ENCODE assay signal across 9 cellular contexts in the genomic region with DNA sequence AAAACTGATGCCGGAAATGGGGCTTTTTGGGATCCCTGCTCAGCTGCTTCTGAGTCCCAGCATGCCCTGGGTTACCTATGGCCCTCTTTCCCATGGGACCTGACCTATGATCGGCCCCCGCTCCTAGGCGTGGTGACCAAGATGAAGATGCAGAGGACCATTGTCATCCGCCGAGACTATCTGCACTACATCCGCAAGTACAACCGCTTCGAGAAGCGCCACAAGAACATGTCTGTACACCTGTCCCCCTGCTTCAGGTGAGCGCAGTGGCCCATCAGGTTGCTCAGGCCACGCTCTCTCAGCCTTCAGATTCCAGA. TPM values are rescaled to one million over a fixed set of nuclear protein-coding genes. Genes with fewer than 3 reads are reported as not detected.
DNase-seq lines count a peak whose midpoint lies in the region; ATAC-seq and TF ChIP-seq lines count a peak whose summit lies in the region.
"Had no signal": no experiment of that assay in that cellular context is flagged by ENCODE, and none has a peak within 500 bp of the region (broad histone marks: within the 10 kb centered on the region; RNA-seq: fewer than 3 reads in every experiment).

No MANE protein-coding gene starts in this region.

- ATAC-seq in left cardiac atrium, result no peak

- H3K56ac ChIP-seq in mesendoderm (ENCODE audit: low read length), result peak overlapping the region; percentile 95

- H3K9ac ChIP-seq in adipocyte (ENCODE audit: low read length) (peak overlapping the region; percentile 100), mesendoderm (ENCODE audit: low read length) (peak overlapping the region; percentile 95)

- peaks cover 37% of the 10 kb centered on the region for H3K36me3 ChIP-seq in left ventricle myocardium inferior
- peaks cover 37% of the 10 kb centered on the region for H3K36me3 ChIP-seq in adipocyte (ENCODE audit: control insufficient read depth, insufficient read depth, low read length, severe bottlenecking)
- H3K36me3 ChIP-seq in mesendoderm (ENCODE audit: control insufficient read depth, insufficient read depth, low read length), result peaks cover 18% of the 10 kb centered on the region
- no peaks in the 10 kb centered on the region for H3K36me3 ChIP-seq in uterus

- no peak overlapping the region for H4K5ac ChIP-seq in mesendoderm (ENCODE audit: low read length)

- H3K18ac ChIP-seq in mesendoderm (ENCODE audit: low read length), result no peak overlapping the region

- H3K4me2 ChIP-seq in mesendoderm (ENCODE audit: low read length), result peak overlapping the region; percentile 55

- no peak for DNase-seq in left ventricle myocardium inferior
- DNase-seq in left cardiac atrium, result no peak
- no peak for DNase-seq in adipocyte (ENCODE audit: low read depth)
- DNase-seq in mesendoderm, result no peak
- DNase-seq in uterus, result no peak
- DNase-seq in iPS-NIHi11 (ENCODE audit: low spot score), result no peak
- no peak for DNase-seq in activated CD4-positive, CD25-positive, alpha-beta regulatory T cell (lab: John Stamatoyannopoulos, UW)
- DNase-seq in central memory CD4-positive, alpha-beta T cell, result no peak
- DNase-seq: DMS153 had no signal

- TF ChIP-seq POLR2A in uterus (IDR thresholded peaks at IDR 0.05), result no peak

- TF ChIP-seq CTCF in left ventricle myocardium inferior (IDR thresholded peaks at IDR 0.05; ENCODE audit: borderline replicate concordance) (no peak), uterus (IDR thresholded peaks at IDR 0.05) (no peak)

- intact Hi-C loops in left ventricle myocardium inferior (cut with micrococcal nuclease), result no loop called here
- intact Hi-C loops in left cardiac atrium (cut with DNase I), result loop anchor here in 1 of 2 donors (5.0 kb wide), 1 partner anchor 60 kb away; no protein-coding TSS in a partner anchor
- intact Hi-C loops in uterus (cut with DNase I; ENCODE audit: low total_unique reads), result no loop called here

- H3K4me3 ChIP-seq in left ventricle myocardium inferior (peak overlapping the region; percentile 94), adipocyte (ENCODE audit: low read length) (peak overlapping the region; percentile 100), mesendoderm (ENCODE audit: low read length) (no peak overlapping the region), uterus (no peak overlapping the region)

- no CpG with 5 or more reads among the region's 12 CpGs for WGBS in mesendoderm (ENCODE audit: extremely low coverage, insufficient coverage, low lambda C conversion rate)

- H3K27ac ChIP-seq in left ventricle myocardium inferior (replicated peaks) (peak overlapping the region; percentile 96), mesendoderm (ENCODE audit: low read depth, low read length) (no peak overlapping the region), uterus (peak overlapping the region; percentile 95 to 99)

- peaks cover 61% of the 10 kb centered on the region for H3K4me1 ChIP-seq in left ventricle myocardium inferior
- H3K4me1 ChIP-seq in adipocyte (ENCODE audit: control insufficient read depth, insufficient read depth, low read length), result peaks cover 36% of the 10 kb centered on the region
- peaks cover 10% of the 10 kb centered on the region for H3K4me1 ChIP-seq in mesendoderm (ENCODE audit: control insufficient read depth, low read depth, low read length)
- peaks cover 7 to 14% of the 10 kb centered on the region in 2 donors for H3K4me1 ChIP-seq in uterus

- H3K27me3 ChIP-seq in left ventricle myocardium inferior (ENCODE audit: low read depth), result no peaks in the 10 kb centered on the region
- H3K27me3 ChIP-seq in adipocyte (replicated peaks; ENCODE audit: control insufficient read depth, insufficient read depth, low read length), result no peaks in the 10 kb centered on the region
- H3K27me3 ChIP-seq in mesendoderm (ENCODE audit: insufficient read depth, low read length, poor library complexity), result no peaks in the 10 kb centered on the region
- no peaks in the 10 kb centered on the region for H3K27me3 ChIP-seq in uterus

- H3K79me2 ChIP-seq in mesendoderm (ENCODE audit: control insufficient read depth, insufficient read depth, low read length), result peaks cover 27% of the 10 kb centered on the region

- H3K4ac ChIP-seq in mesendoderm (ENCODE audit: low read depth, low read length), result no peak overlapping the region

- no peaks in the 10 kb centered on the region for H3K9me3 ChIP-seq in left ventricle myocardium inferior (replicated peaks)
- H3K9me3 ChIP-seq in adipocyte (ENCODE audit: control insufficient read depth, low read length), result no peaks in the 10 kb centered on the region
- no peaks in the 10 kb centered on the region for H3K9me3 ChIP-seq in uterus

- H2BK5ac ChIP-seq in mesendoderm (ENCODE audit: low read length), result no peak overlapping the region

- no peak overlapping the region for H4K8ac ChIP-seq in mesendoderm (ENCODE audit: low read depth, low read length)

- no peak overlapping the region for H3K23ac ChIP-seq in mesendoderm (ENCODE audit: low read length)

- H2AK5ac ChIP-seq in mesendoderm (ENCODE audit: low read length), result no peak overlapping the region

- no peak overlapping the region for H2BK15ac ChIP-seq in mesendoderm (replicated peaks; ENCODE audit: low read depth)

- no peak overlapping the region for H2BK120ac ChIP-seq in mesendoderm (ENCODE audit: low read depth, low read length)

- peaks cover 16% of the 10 kb centered on the region for H3K79me1 ChIP-seq in mesendoderm (ENCODE audit: low read length)

RNA-seq across cellular contexts. Expression of gene RPS11, which starts 1.5 kb away (rescaled TPM):
- 998 TPM for total RNA-seq in left ventricle myocardium inferior
- 1,000 to 10,000 TPM; 1,060 to 1,184 TPM for total RNA-seq in left cardiac atrium
- polyA plus RNA-seq in mesendoderm (2013, experiment 1 of 2), result 3,620 TPM
- 3,679 TPM for polyA plus RNA-seq in mesendoderm (2013, experiment 2 of 2)
- total RNA-seq in uterus, result over 10,000 TPM in 1 of 4 donors, 1,000 to 10,000 TPM in 3; 2,160 to 10,624 (median 5,235) TPM

RNA-seq across cellular contexts. Expression of gene RPL13A, which starts 10.3 kb away (rescaled TPM):
- total RNA-seq in left ventricle myocardium inferior (1,308 TPM), left cardiac atrium (1,000 to 10,000 TPM; 1,559 to 1,594 TPM), uterus (1,000 to 10,000 TPM; 1,462 to 5,863 (median 3,544) TPM)
- polyA plus RNA-seq in mesendoderm (2013, experiment 1 of 2), result 5,150 TPM
- polyA plus RNA-seq in mesendoderm (2013, experiment 2 of 2), result 5,166 TPM

RNA-seq across cellular contexts. Expression of gene FCGRT, which starts 14.7 kb away (rescaled TPM):
- 80.9 TPM for total RNA-seq in left ventricle myocardium inferior
- 100 to 1,000 TPM; 156 to 202 TPM for total RNA-seq in left cardiac atrium
- 18.9 TPM for polyA plus RNA-seq in mesendoderm (2013, experiment 1 of 2)
- polyA plus RNA-seq in mesendoderm (2013, experiment 2 of 2), result 16.9 TPM
- total RNA-seq in uterus, result 100 to 1,000 TPM; 151 to 226 (median 201) TPM

RNA-seq across cellular contexts. Expression of gene FLT3LG, which starts 23.7 kb away (rescaled TPM):
- total RNA-seq in left ventricle myocardium inferior (3.1 TPM), left cardiac atrium (1 to 10 TPM; 4.9 to 6.0 TPM), uterus (10 to 100 TPM in 1 of 4 donors, 1 to 10 TPM in 2, not detected in 1; 3.7 to 19.4 (median 4.1) TPM)
- 0.53 TPM for polyA plus RNA-seq in mesendoderm (2013, experiment 1 of 2)
- polyA plus RNA-seq in mesendoderm (2013, experiment 2 of 2), result 0.71 TPM

RNA-seq across cellular contexts. Expression of gene RCN3, which starts 30.1 kb away (rescaled TPM):
- total RNA-seq in left ventricle myocardium inferior (7.5 TPM), left cardiac atrium (10 to 100 TPM; 27.3 to 34.9 TPM), uterus (10 to 100 TPM; 14.3 to 71.1 (median 41.4) TPM)
- 7.1 TPM for polyA plus RNA-seq in mesendoderm (2013, experiment 1 of 2)
- polyA plus RNA-seq in mesendoderm (2013, experiment 2 of 2), result 8.6 TPM

Comparison
In these comparisons a context has a peak if more than half of its experiments do, and no peak if none do; other contexts are left out.
1. H3K4me3 ChIP-seq: peak in left ventricle myocardium inferior (single experiment) and adipocyte (single experiment); none in mesendoderm (single experiment) and uterus (0 of 2).